In genomic region chr7:2819161-2819953, GRCh38 we compare ENCODE assay signal across 12 cellular contexts. TPM values are rescaled to one million over a fixed set of nuclear protein-coding genes. Genes with fewer than 3 reads are reported as not detected.
DNase-seq lines count a peak whose midpoint lies in the region; ATAC-seq, FAIRE-seq and TF ChIP-seq lines count a peak whose summit lies in the region.
"Had no signal": no experiment of that assay in that cellular context is flagged by ENCODE, and none has a peak within 500 bp of the region (broad histone marks: within the 10 kb centered on the region; RNA-seq: fewer than 3 reads in every experiment).

No MANE protein-coding gene starts in this region.

- H3K9ac ChIP-seq in adipocyte (ENCODE audit: low read length) = peak overlapping the region; percentile 50

- WGBS in suprapubic skin = 88% methylated on average over 15 of the region's 15 CpGs

- H3K4me3 ChIP-seq in GM06990 (replicated peaks; ENCODE audit: low read depth, low read length) (peak overlapping the region; percentile 4; the same call in 1 of the 2 replicates), adipocyte (ENCODE audit: low read length) (no peak overlapping the region), suprapubic skin (no peak overlapping the region)
- H3K4me3 ChIP-seq: tibial nerve had no signal

- FAIRE-seq in GM12891 (lab: Jason Lieb, UNC) = no peak

- TF ChIP-seq CTCF in GM06990 (IDR thresholded peaks at IDR 0.05; ENCODE audit: insufficient read depth, low read length, poor library complexity, severe bottlenecking) (no peak), GM20000 (IDR thresholded peaks at IDR 0.05; ENCODE audit: extremely low read depth, missing control alignments) (no peak), suprapubic skin (IDR thresholded peaks at IDR 0.05) (no peak)

- H3K4me1 ChIP-seq in adipocyte (ENCODE audit: control insufficient read depth, insufficient read depth, low read length) = peaks cover 75% of the 10 kb centered on the region
- peaks cover 18% of the 10 kb centered on the region for H3K4me1 ChIP-seq in suprapubic skin

- H3K27me3 ChIP-seq in GM06990 (replicated peaks; ENCODE audit: control insufficient read depth, insufficient read depth, low read length) = no peaks in the 10 kb centered on the region
- H3K27me3 ChIP-seq in adipocyte (replicated peaks; ENCODE audit: control insufficient read depth, insufficient read depth, low read length) = no peaks in the 10 kb centered on the region
- no peaks in the 10 kb centered on the region for H3K27me3 ChIP-seq in suprapubic skin
- H3K27me3 ChIP-seq: tibial nerve had no signal

- TF ChIP-seq POLR2A in GM12891 (IDR thresholded peaks at IDR 0.05; ENCODE audit: low read depth, low read length) (no peak), suprapubic skin (IDR thresholded peaks at IDR 0.05) (no peak)

- H3K36me3 ChIP-seq in GM06990 (ENCODE audit: control insufficient read depth, insufficient read depth, low read length) = no peaks in the 10 kb centered on the region
- H3K36me3 ChIP-seq in adipocyte (ENCODE audit: control insufficient read depth, insufficient read depth, low read length, severe bottlenecking) = no peaks in the 10 kb centered on the region
- H3K36me3 ChIP-seq in suprapubic skin = no peaks in the 10 kb centered on the region
- H3K36me3 ChIP-seq: tibial nerve had no signal

- no peak for TF ChIP-seq EP300 in suprapubic skin (IDR thresholded peaks at IDR 0.05)

- no peak for ATAC-seq in HG03135 (IDR thresholded peaks at IDR 0.05; ENCODE audit: unreplicated experiment)

- no peak for DNase-seq in GM06990 (ENCODE audit: extremely low read depth, insufficient read length)
- DNase-seq in GM20000 (ENCODE audit: low spot score) = peak; percentile 38
- DNase-seq in adipocyte (ENCODE audit: low read depth) = no peak
- DNase-seq in mesenteric fat pad (ENCODE audit: low spot score) = peak; percentile 75
- DNase-seq in NCI-H1417 (lab: John Stamatoyannopoulos, UW) = no peak
- DNase-seq in GM12891 (ENCODE audit: insufficient read length, low spot score) = no peak
- DNase-seq in suprapubic skin (ENCODE audit: low spot score in 2 of 2) = no peak
- DNase-seq: activated T-cell treated with anti-CD3 and anti-CD28 coated beads for 4 hours, left colon, NCI-H2081 had no signal

- H3K9me3 ChIP-seq in adipocyte (ENCODE audit: control insufficient read depth, low read length) (no peaks in the 10 kb centered on the region), suprapubic skin (no peaks in the 10 kb centered on the region)
- H3K9me3 ChIP-seq: tibial nerve had no signal

- H3K27ac ChIP-seq in suprapubic skin = no peak overlapping the region

TF ChIP-seq in GM12891, 5 proteins besides CTCF, POLR2A, EP300 and RAD21:
- TF ChIP-seq SPI1 (IDR thresholded peaks at IDR 0.05; ENCODE audit: low read depth, low read length) (no peak), POLR2AphosphoS5 (IDR thresholded peaks at IDR 0.05; ENCODE audit: low read depth, low read length) (no peak), TAF1 (IDR thresholded peaks at IDR 0.05; ENCODE audit: low read depth, low read length) (no peak), PAX5 (IDR thresholded peaks at IDR 0.05; ENCODE audit: insufficient read depth, low read length, severe bottlenecking) (no peak), POU2F2 (IDR thresholded peaks at IDR 0.05; ENCODE audit: low read depth, low read length) (no peak)

RNA-seq across cellular contexts. Expression of gene GNA12, which starts 24.8 kb away (rescaled TPM):
- total RNA-seq in mesenteric fat pad (70.1 TPM), suprapubic skin (10 to 100 TPM in 3 of 4 donors, 1 to 10 TPM in 1; 9.7 to 15.0 (median 13.3) TPM)
- polyA plus RNA-seq in GM12891 (2012; ENCODE audit: low read depth, missing spikeins) = 17.9 TPM

Comparison
In these comparisons a context has a peak if more than half of its experiments do, and no peak if none do; other contexts are left out.
1. DNase-seq: peak in GM20000 (single experiment) and mesenteric fat pad (single experiment); none in GM06990 (single experiment), adipocyte (single experiment), NCI-H1417 (0 of 3), GM12891 (single experiment) and suprapubic skin (0 of 2).